Comparison of ENCODE assay signal across 13 cellular contexts in genomic region chr11:123360267-123360936, GRCh38.
"Had no signal": no experiment of that assay in that cellular context is flagged by ENCODE, and none has a peak within 500 bp of the region (broad histone marks: within the 10 kb centered on the region; RNA-seq: fewer than 3 reads in every experiment).

No MANE protein-coding gene starts in this region.

- H3K36me3 ChIP-seq: brain microvascular endothelial cell, neutrophil, right atrium auricular region, tibial nerve had no signal

- H3K36me3 Mint-ChIP-seq: WTC11 had no signal

- H3K27ac Mint-ChIP-seq: endodermal cell, WTC11 had no signal

- H3K9me3 Mint-ChIP-seq: endodermal cell, WTC11 had no signal

- ATAC-seq: WTC11 had no signal

- H3K27ac ChIP-seq: brain microvascular endothelial cell, hepatocyte, neutrophil, right atrium auricular region, skin epidermis, tibial nerve had no signal

- DNase-seq: activated CD4-positive, alpha-beta T cell treated with anti-CD3 and anti-CD28 coated beads, Interleukin-2, amount 50 U/mL, for 48 hours; activated CD8-positive, alpha-beta memory T cell treated with anti-CD3 and anti-CD28 coated beads, Interleukin-2, amount 50 U/mL, for 4 hours; activated gamma-delta T cell treated with Interleukin-2 at 50 U/mL for 16 hours; amygdala; brain microvascular endothelial cell; endodermal cell; posterior cingulate gyrus had no signal

- H3K4me3 ChIP-seq: hepatocyte, right atrium auricular region, skin epidermis, tibial nerve had no signal

- H3K9me3 ChIP-seq: neutrophil, right atrium auricular region, tibial nerve had no signal

- H3K4me3 Mint-ChIP-seq: endodermal cell, WTC11 had no signal
